1 cellular context compared by ENCODE assay signal in genomic region chr1:109084563-109085517, GRCh38.
TF ChIP-seq lines count a peak whose summit lies in the region.

No MANE protein-coding gene starts in this region.

TF ChIP-seq in HepG2, 621 proteins besides CTCF, POLR2A, EP300 and RAD21:
- TF ChIP-seq ZNF337 (CRISPR knock-in tag; IDR thresholded peaks at IDR 0.05; ENCODE audit: borderline replicate concordance, low read depth): no peak
- peak; percentile 25; the same call in 1 of the 2 replicates for TF ChIP-seq HNF4A (CRISPR knock-in tag; IDR thresholded peaks at IDR 0.05)
- 0 out of 2 replicates have a peak, but pooled peaks have one; percentile 19 for TF ChIP-seq YEATS2 (CRISPR knock-in tag; IDR thresholded peaks at IDR 0.05; ENCODE audit: borderline replicate concordance)
- 0 out of 2 replicates have a peak, but pooled peaks have one; percentile 1 for TF ChIP-seq KMT2B (CRISPR knock-in tag; IDR thresholded peaks at IDR 0.05)
- no peak for TF ChIP-seq HNRNPUL1 (IDR thresholded peaks at IDR 0.05; ENCODE audit: low read depth, low read length)
- TF ChIP-seq ZNF891 (CRISPR knock-in tag; IDR thresholded peaks at IDR 0.05): 0 out of 2 replicates have a peak, but pooled peaks have one; percentile 46
- 0 out of 2 replicates have a peak, but pooled peaks have one; percentile 27 for TF ChIP-seq ZSCAN21 (CRISPR knock-in tag; IDR thresholded peaks at IDR 0.05; ENCODE audit: borderline replicate concordance)
- no peak for TF ChIP-seq SCMH1 (CRISPR knock-in tag; IDR thresholded peaks at IDR 0.05; ENCODE audit: borderline replicate concordance)
- no peak for TF ChIP-seq ZNF512 (CRISPR knock-in tag; IDR thresholded peaks at IDR 0.05)
- no peak for TF ChIP-seq SOX6 (IDR thresholded peaks at IDR 0.05)
- TF ChIP-seq SOX6 (CRISPR knock-in tag; IDR thresholded peaks at IDR 0.05): 0 out of 2 replicates have a peak, but pooled peaks have one; percentile 17
- TF ChIP-seq HMGXB4 (CRISPR knock-in tag; IDR thresholded peaks at IDR 0.05; ENCODE audit: borderline replicate concordance in 1 of 2, low read depth in 1 of 2): 0 out of 4 replicates have a peak, but pooled peaks of 1 of the 2 experiments have one; percentile 42
- no peak for TF ChIP-seq TMF1 (CRISPR knock-in tag; IDR thresholded peaks at IDR 0.05; ENCODE audit: low read depth)
- peak; percentile 41; the same call in 1 of the 2 replicates for TF ChIP-seq ZNF292 (CRISPR knock-in tag; IDR thresholded peaks at IDR 0.05; ENCODE audit: borderline replicate concordance, low read depth)
- no peak for TF ChIP-seq FOXP1 (IDR thresholded peaks at IDR 0.05)
- no peak for TF ChIP-seq FOXP1 (CRISPR knock-in tag; IDR thresholded peaks at IDR 0.05)
- peak; percentile 33; the same call in 1 of the 2 replicates for TF ChIP-seq MAFF (IDR thresholded peaks at IDR 0.05; ENCODE audit: low read depth, low read length)
- 0 out of 2 replicates have a peak, but pooled peaks have one; percentile 29 for TF ChIP-seq RCOR2 (CRISPR knock-in tag; IDR thresholded peaks at IDR 0.05)
- TF ChIP-seq SAP130 (CRISPR knock-in tag; IDR thresholded peaks at IDR 0.05; ENCODE audit: low read depth): peak; percentile 27; the same call in 1 of the 2 replicates
- 0 out of 2 replicates have a peak, but pooled peaks have one; percentile 20 for TF ChIP-seq MEIS1 (CRISPR knock-in tag; IDR thresholded peaks at IDR 0.05; ENCODE audit: borderline replicate concordance)
- TF ChIP-seq MAFK (conservative IDR thresholded peaks at IDR 0.05 in 1 of 2, IDR thresholded peaks at IDR 0.05 in 1 of 2; ENCODE audit: low read length in 2 of 2): 0 out of 4 replicates have a peak, but pooled peaks of 1 of the 2 experiments have one; percentile 5
- no peak for TF ChIP-seq ZNF547 (CRISPR knock-in tag; IDR thresholded peaks at IDR 0.05)
- TF ChIP-seq ZSCAN9 (CRISPR knock-in tag; IDR thresholded peaks at IDR 0.05; ENCODE audit: borderline replicate concordance): no peak
- peak; percentile 59; the same call in 1 of the 2 replicates for TF ChIP-seq ZNF362 (CRISPR knock-in tag; IDR thresholded peaks at IDR 0.05; ENCODE audit: borderline replicate concordance)
- TF ChIP-seq XBP1 (CRISPR knock-in tag; IDR thresholded peaks at IDR 0.05): no peak
- TF ChIP-seq FOSL2 (CRISPR knock-in tag; IDR thresholded peaks at IDR 0.05): peak; percentile 61
